16 cellular contexts compared by ENCODE assay signal in the genomic region with DNA sequence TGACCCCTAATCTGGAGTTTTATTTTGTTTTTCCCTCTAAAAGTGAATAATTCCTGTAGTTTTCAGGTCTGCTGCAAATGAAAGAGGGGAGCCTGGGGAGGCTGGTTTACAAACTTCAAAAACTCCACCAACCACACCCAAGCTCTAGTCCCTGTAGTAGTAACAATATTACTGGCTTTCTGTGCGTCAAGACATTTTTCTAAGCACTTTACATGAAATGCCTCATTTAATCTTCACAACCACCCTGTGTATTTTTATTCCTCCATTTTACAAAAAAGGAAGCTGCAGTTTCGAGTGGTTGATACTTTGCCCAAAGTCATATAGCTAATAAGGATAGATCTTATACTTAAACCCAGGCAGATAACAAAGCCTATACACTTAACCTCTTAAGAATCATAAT. TPM values are rescaled to one million over a fixed set of nuclear protein-coding genes. Genes with fewer than 3 reads are reported as not detected.
DNase-seq lines count a peak whose midpoint lies in the region; ATAC-seq and TF ChIP-seq lines count a peak whose summit lies in the region.
"Had no signal": no experiment of that assay in that cellular context is flagged by ENCODE, and none has a peak within 500 bp of the region (broad histone marks: within the 10 kb centered on the region; RNA-seq: fewer than 3 reads in every experiment).

No MANE protein-coding gene starts in this region.

- TF ChIP-seq POLR2A in gastrocnemius medialis (IDR thresholded peaks at IDR 0.05), result no peak

- no peak for DNase-seq in Calu3
- DNase-seq in mesothelial cell of epicardium (ENCODE audit: low spot score in 2 of 2, unreplicated experiment in 2 of 2), result no peak
- no peak for DNase-seq in hypothalamus (lab: John Stamatoyannopoulos, UW)
- no peak for DNase-seq in GM20000 (ENCODE audit: low spot score)
- no peak for DNase-seq in nucleus accumbens (lab: John Stamatoyannopoulos, UW)
- DNase-seq in gastrocnemius medialis, result no peak
- DNase-seq: activated CD4-positive, alpha-beta T cell treated with anti-CD3 and anti-CD28 coated beads, Interleukin-2, amount 50 U/mL, for 1 hour; dermis blood vessel endothelial cell; DMS153; PC-3 had no signal

- no peaks in the 10 kb centered on the region for H3K36me3 ChIP-seq in gastrocnemius medialis
- H3K36me3 ChIP-seq: ascending aorta had no signal

- in situ Hi-C loops in gastrocnemius medialis (cut with MboI; ENCODE audit: low sequenced_read_pairs in 4 of 4), result no loop called here

- ATAC-seq in GM19395 (IDR thresholded peaks at IDR 0.05; ENCODE audit: unreplicated experiment) (peak; percentile 63), HG03565 (IDR thresholded peaks at IDR 0.05; ENCODE audit: unreplicated experiment) (peak; percentile 68), gastrocnemius medialis (no peak)
- ATAC-seq: PC-3 had no signal

- H3K4me1 Mint-ChIP-seq in Calu3 (ENCODE audit: low read depth, unreplicated experiment), result peaks cover 83% of the 10 kb centered on the region
- H3K4me1 Mint-ChIP-seq in mesothelial cell of epicardium, result peaks cover 62% of the 10 kb centered on the region

- no peak overlapping the region for H3K4me3 ChIP-seq in gastrocnemius medialis
- H3K4me3 ChIP-seq: ascending aorta had no signal

- no peaks in the 10 kb centered on the region for H3K27me3 Mint-ChIP-seq in Calu3 (ENCODE audit: unreplicated experiment)
- H3K27me3 Mint-ChIP-seq in mesothelial cell of epicardium (ENCODE audit: low read depth), result no peaks in the 10 kb centered on the region

- peak overlapping the region in 1 of 4 donors; percentile 33 for H3K27ac ChIP-seq in gastrocnemius medialis

- no peak for TF ChIP-seq CTCF in Calu3 (IDR thresholded peaks at IDR 0.05; ENCODE audit: unreplicated experiment)
- no peak for TF ChIP-seq CTCF in mesothelial cell of epicardium (IDR thresholded peaks at IDR 0.05; ENCODE audit: unreplicated experiment)
- TF ChIP-seq CTCF in GM20000 (IDR thresholded peaks at IDR 0.05; ENCODE audit: extremely low read depth, missing control alignments), result no peak
- TF ChIP-seq CTCF in gastrocnemius medialis (IDR thresholded peaks at IDR 0.05 in 4 of 5, conservative IDR thresholded peaks at IDR 0.05 in 1 of 5), result no peak

- CTCF ChIA-PET in Calu3 (lab: Charles Lee), result interaction anchor here (1.3 kb wide), 2 partner anchors 18 to 22 kb away, joined by 3 to 5 read pairs; no protein-coding TSS in a partner anchor

- H3K9me3 Mint-ChIP-seq in Calu3 (ENCODE audit: low read depth, unreplicated experiment) (no peaks in the 10 kb centered on the region), mesothelial cell of epicardium (no peaks in the 10 kb centered on the region)

- intact Hi-C loops in Calu3 (cut with micrococcal nuclease; ENCODE audit: unreplicated experiment), result loop anchor here (10.0 kb wide), 1 partner anchor 120 kb away; the partner anchor contains the start of gene ZDHHC5
- intact Hi-C loops in gastrocnemius medialis (cut with DNase I; ENCODE audit: low total_unique reads), result no loop called here

- no peaks in the 10 kb centered on the region for H3K9me3 ChIP-seq in gastrocnemius medialis
- H3K9me3 ChIP-seq: ascending aorta had no signal

- H3K27ac Mint-ChIP-seq in Calu3 (ENCODE audit: unreplicated experiment) (peak overlapping the region; percentile 58), mesothelial cell of epicardium (peak overlapping the region; percentile 89)

- H3K4me3 Mint-ChIP-seq in Calu3 (ENCODE audit: low read depth, unreplicated experiment), result peak overlapping the region; percentile 19
- H3K4me3 Mint-ChIP-seq in mesothelial cell of epicardium, result no peak overlapping the region

- peaks cover 67% of the 10 kb centered on the region for H3K36me3 Mint-ChIP-seq in Calu3 (ENCODE audit: insufficient read depth, unreplicated experiment)
- peaks cover 5% of the 10 kb centered on the region for H3K36me3 Mint-ChIP-seq in mesothelial cell of epicardium

- BruUV-seq in Calu3 (replicated peaks; lab: Mats Ljungman, UMichigan), result no TSS peak

- no peaks in the 10 kb centered on the region for H3K27me3 ChIP-seq in gastrocnemius medialis
- H3K27me3 ChIP-seq: ascending aorta had no signal

- peaks cover 56 to 77% of the 10 kb centered on the region in 2 donors for H3K4me1 ChIP-seq in gastrocnemius medialis

RNA-seq across cellular contexts. Expression of gene CTNND1, which starts 23.5 kb away (rescaled TPM):
- 318 and 323 TPM in 2 replicates for total RNA-seq in Calu3 (2022)
- total RNA-seq in mesothelial cell of epicardium, result 234 to 250 TPM (median 238 TPM) in 3 replicates
- 10 to 100 TPM; 19.7 to 29.8 (median 24.5) TPM for total RNA-seq in gastrocnemius medialis

RNA-seq across cellular contexts. Expression of gene BTBD18, which starts 33.5 kb away (rescaled TPM):
- total RNA-seq in Calu3 (2022) (not detected in 2 replicates), mesothelial cell of epicardium (not detected in 3 replicates), gastrocnemius medialis (not detected)
- total RNA-seq: ascending aorta; dermis blood vessel endothelial cell; mesenteric fat pad; PC-3; posterior vena cava; T-helper 2 cell treated with Interferon-gamma antibody and Interleukin-4, amounts not matched to agents 100 ng/mL and 5 ng/mL, for 36 hours had no signal

RNA-seq across cellular contexts. Expression of gene SELENOH, which starts 43.8 kb away (rescaled TPM):
- 124 and 131 TPM in 2 replicates for total RNA-seq in Calu3 (2022)
- total RNA-seq in mesothelial cell of epicardium, result 152 to 158 TPM (median 156 TPM) in 3 replicates
- 100 to 1,000 TPM in 3 of 4 donors, 10 to 100 TPM in 1; 94.7 to 145 (median 132) TPM for total RNA-seq in gastrocnemius medialis

Comparison
In these comparisons a context has a peak if more than half of its experiments do, and no peak if none do; other contexts are left out.
1. ATAC-seq: peak in GM19395 (single experiment) and HG03565 (single experiment); none in gastrocnemius medialis (0 of 2).